1 cellular context compared by ENCODE assay signal in the genomic region with DNA sequence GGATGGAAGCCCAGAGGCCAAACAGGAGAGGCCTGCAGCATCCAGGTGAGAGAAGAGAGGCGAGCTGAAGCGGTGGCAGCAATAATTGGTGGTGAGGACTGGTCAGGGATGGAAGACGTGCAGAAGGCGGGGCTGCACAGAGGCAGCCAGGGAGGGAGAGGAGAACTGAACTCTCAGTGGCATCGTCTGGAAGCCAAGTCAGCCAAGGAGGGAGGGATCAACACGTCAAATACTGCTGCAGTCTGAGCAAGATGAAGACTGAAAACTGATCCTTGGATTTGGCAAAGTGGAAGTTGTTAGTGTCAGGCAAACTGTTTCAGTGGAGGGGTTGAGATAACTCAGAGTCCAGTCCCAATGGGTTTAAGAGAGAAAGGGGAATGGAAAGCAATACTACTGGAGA.
TF ChIP-seq lines count a peak whose summit lies in the region.

No MANE protein-coding gene starts in this region.

TF ChIP-seq in IMR-90, 13 proteins besides CTCF, POLR2A, EP300 and RAD21 (continued from another document):
- TF ChIP-seq MXI1 (IDR thresholded peaks at IDR 0.05; ENCODE audit: borderline replicate concordance, low read depth, low read length) = no peak
- TF ChIP-seq BHLHE40 (IDR thresholded peaks at IDR 0.05; ENCODE audit: low read depth, low read length) = no peak
- no peak for TF ChIP-seq CEBPB (IDR thresholded peaks at IDR 0.05; ENCODE audit: low read depth, low read length)
- TF ChIP-seq MAZ (IDR thresholded peaks at IDR 0.05; ENCODE audit: borderline replicate concordance, low read depth, low read length) = no peak
- TF ChIP-seq RFX5 (IDR thresholded peaks at IDR 0.05; ENCODE audit: low read depth, low read length) = no peak
- TF ChIP-seq, protein P1, sequence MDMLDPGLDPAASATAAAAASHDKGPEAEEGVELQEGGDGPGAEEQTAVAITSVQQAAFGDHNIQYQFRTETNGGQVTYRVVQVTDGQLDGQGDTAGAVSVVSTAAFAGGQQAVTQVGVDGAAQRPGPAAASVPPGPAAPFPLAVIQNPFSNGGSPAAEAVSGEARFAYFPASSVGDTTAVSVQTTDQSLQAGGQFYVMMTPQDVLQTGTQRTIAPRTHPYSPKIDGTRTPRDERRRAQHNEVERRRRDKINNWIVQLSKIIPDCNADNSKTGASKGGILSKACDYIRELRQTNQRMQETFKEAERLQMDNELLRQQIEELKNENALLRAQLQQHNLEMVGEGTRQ (IDR thresholded peaks at IDR 0.05; ENCODE audit: low read depth, low read length) = no peak
- no peak for TF ChIP-seq NFE2L2 (IDR thresholded peaks at IDR 0.05; ENCODE audit: low read depth, low read length)
- TF ChIP-seq, protein P2, sequence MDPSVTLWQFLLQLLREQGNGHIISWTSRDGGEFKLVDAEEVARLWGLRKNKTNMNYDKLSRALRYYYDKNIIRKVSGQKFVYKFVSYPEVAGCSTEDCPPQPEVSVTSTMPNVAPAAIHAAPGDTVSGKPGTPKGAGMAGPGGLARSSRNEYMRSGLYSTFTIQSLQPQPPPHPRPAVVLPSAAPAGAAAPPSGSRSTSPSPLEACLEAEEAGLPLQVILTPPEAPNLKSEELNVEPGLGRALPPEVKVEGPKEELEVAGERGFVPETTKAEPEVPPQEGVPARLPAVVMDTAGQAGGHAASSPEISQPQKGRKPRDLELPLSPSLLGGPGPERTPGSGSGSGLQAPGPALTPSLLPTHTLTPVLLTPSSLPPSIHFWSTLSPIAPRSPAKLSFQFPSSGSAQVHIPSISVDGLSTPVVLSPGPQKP (IDR thresholded peaks at IDR 0.05; ENCODE audit: borderline replicate concordance, low read depth, low read length) = no peak
- no peak for TF ChIP-seq RCOR1 (IDR thresholded peaks at IDR 0.05; ENCODE audit: insufficient replicate concordance, low read length)
- no peak for TF ChIP-seq MAFK (IDR thresholded peaks at IDR 0.05; ENCODE audit: low read depth, low read length)
TF ChIP-seq in IMR-90: peak in this region for 0.
